ENCODE assay signal across 14 cellular contexts in the genomic region with DNA sequence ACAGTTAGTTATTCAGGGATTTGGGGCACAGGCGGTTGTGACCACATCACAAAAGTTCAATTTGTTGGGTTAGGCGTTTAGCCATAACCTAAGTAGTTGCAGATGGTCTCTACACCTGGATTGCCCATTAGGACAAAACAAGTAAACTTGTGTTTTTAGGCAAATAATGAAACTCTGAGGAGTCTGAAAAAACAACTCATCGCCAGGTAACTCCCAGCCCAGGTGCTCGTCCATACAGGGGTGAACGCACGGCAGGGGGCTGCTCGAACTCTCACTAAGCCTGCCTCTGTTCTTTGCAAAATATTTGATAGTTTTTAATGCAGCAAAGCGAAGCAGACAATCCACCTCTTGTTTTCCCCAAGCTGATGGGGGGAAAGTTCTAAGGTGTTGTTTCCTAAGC. TPM values are rescaled to one million over a fixed set of nuclear protein-coding genes. Genes with fewer than 3 reads are reported as not detected.
A peak's percentile ranks its signal among the peaks of the same experiment; 100 is the strongest.
DNase-seq lines count a peak whose midpoint lies in the region; ATAC-seq, FAIRE-seq and TF ChIP-seq lines count a peak whose summit lies in the region.
"Had no signal": no experiment of that assay in that cellular context is flagged by ENCODE, and none has a peak within 500 bp of the region (broad histone marks: within the 10 kb centered on the region; RNA-seq: fewer than 3 reads in every experiment).

No MANE protein-coding gene starts in this region.

- FAIRE-seq in GM19239 (lab: Jason Lieb, UNC), result no peak

- no peaks in the 10 kb centered on the region for H3F3A ChIP-seq in GM23248 (ENCODE audit: insufficient read depth)

- H3K9ac ChIP-seq in OCI-LY3 (ENCODE audit: low read length) (peak overlapping the region; percentile 94), GM23248 (no peak overlapping the region)

- H3K4me1 ChIP-seq in OCI-LY3 (ENCODE audit: low read length), result peaks cover 50% of the 10 kb centered on the region
- H3K4me1 ChIP-seq in GM23248 (ENCODE audit: insufficient read depth), result no peaks in the 10 kb centered on the region

- no peaks in the 10 kb centered on the region for H3K9me3 ChIP-seq in OCI-LY3 (ENCODE audit: insufficient read depth, low read length)
- no peaks in the 10 kb centered on the region for H3K9me3 ChIP-seq in GM23248 (ENCODE audit: low read depth)
- H3K9me3 ChIP-seq: thoracic aorta had no signal

- H3K4me1 Mint-ChIP-seq in activated CD4-positive, alpha-beta T cell treated with anti-CD3 and anti-CD28 coated beads, Interleukin-2, amount 10 ng/mL, durations not matched to agents 24 days and 14 days, result peaks cover 54% of the 10 kb centered on the region
- H3K4me1 Mint-ChIP-seq in dendritic cell treated with granulocyte-macrophage colony-stimulating factor and Interleukin-4, amounts not matched to agents 40 ng/mL and 50 ng/mL, for 4 days (ENCODE audit: low read depth), result peaks cover 62% of the 10 kb centered on the region
- H3K4me1 Mint-ChIP-seq in stimulated activated effector memory CD8-positive, alpha-beta T cell treated with anti-CD3 and anti-CD28 coated beads, Interleukin-12 subunit alpha, Interleukin-12 subunit beta, amount 100 ng/mL, for 72 hours, result peaks cover 46% of the 10 kb centered on the region

- in situ Hi-C loops in GM23248 (cut with MboI), result no loop called here

- no peak for ATAC-seq in stimulated activated effector memory CD8-positive, alpha-beta T cell treated with anti-CD3 and anti-CD28 coated beads, Interleukin-12 subunit alpha, Interleukin-12 subunit beta, amount 100 ng/mL, for 72 hours

- no peaks in the 10 kb centered on the region for H3K9me3 Mint-ChIP-seq in activated CD4-positive, alpha-beta T cell treated with anti-CD3 and anti-CD28 coated beads, Interleukin-2, amount 10 ng/mL, durations not matched to agents 24 days and 14 days
- H3K9me3 Mint-ChIP-seq in dendritic cell treated with granulocyte-macrophage colony-stimulating factor and Interleukin-4, amounts not matched to agents 40 ng/mL and 50 ng/mL, for 4 days, result no peaks in the 10 kb centered on the region
- H3K9me3 Mint-ChIP-seq in stimulated activated effector memory CD8-positive, alpha-beta T cell treated with anti-CD3 and anti-CD28 coated beads, Interleukin-12 subunit alpha, Interleukin-12 subunit beta, amount 100 ng/mL, for 72 hours, result no peaks in the 10 kb centered on the region

- H3K4me2 ChIP-seq in OCI-LY3 (ENCODE audit: low read length) (peak overlapping the region; percentile 95), GM23248 (ENCODE audit: unreplicated experiment) (no peak overlapping the region)

- intact Hi-C loops in activated CD4-positive, alpha-beta T cell treated with anti-CD3 and anti-CD28 coated beads, Interleukin-2, amount 10 ng/mL, durations not matched to agents 24 days and 14 days (cut with micrococcal nuclease), result loop anchor here (1.0 to 10.0 kb wide), 3 partner anchors 46 to 841 kb away; a partner anchor contains a TSS
- intact Hi-C loops in dendritic cell treated with granulocyte-macrophage colony-stimulating factor and Interleukin-4, amounts not matched to agents 40 ng/mL and 50 ng/mL, for 4 days (cut with micrococcal nuclease), result no loop called here

- 85 to 89% methylated on average over 8 of the region's 8 CpGs for WGBS in GM23248 (ENCODE audit: low coverage in 1 of 2, low lambda C conversion rate in 2 of 2, missing lambda C conversion rate in 2 of 2), 2 experiments

- no peak for TF ChIP-seq CTCF in OCI-LY3 (IDR thresholded peaks at IDR 0.05; ENCODE audit: low read depth, low read length)

- peak overlapping the region; percentile 93 for H3K4me3 Mint-ChIP-seq in activated CD4-positive, alpha-beta T cell treated with anti-CD3 and anti-CD28 coated beads, Interleukin-2, amount 10 ng/mL, durations not matched to agents 24 days and 14 days
- no peak overlapping the region for H3K4me3 Mint-ChIP-seq in dendritic cell treated with granulocyte-macrophage colony-stimulating factor and Interleukin-4, amounts not matched to agents 40 ng/mL and 50 ng/mL, for 4 days
- H3K4me3 Mint-ChIP-seq in stimulated activated effector memory CD8-positive, alpha-beta T cell treated with anti-CD3 and anti-CD28 coated beads, Interleukin-12 subunit alpha, Interleukin-12 subunit beta, amount 100 ng/mL, for 72 hours, result peak overlapping the region; percentile 96

- no peaks in the 10 kb centered on the region for H3K9me2 ChIP-seq in GM23248 (ENCODE audit: insufficient read depth)

- H3K36me3 ChIP-seq in OCI-LY3 (replicated peaks; ENCODE audit: low read depth, low read length) (peaks cover 36% of the 10 kb centered on the region), GM23248 (ENCODE audit: low read depth) (no peaks in the 10 kb centered on the region)
- H3K36me3 ChIP-seq: thoracic aorta had no signal

- H4K20me1 ChIP-seq in OCI-LY3 (ENCODE audit: insufficient read depth, low read length) (peaks cover 20% of the 10 kb centered on the region), GM23248 (ENCODE audit: insufficient read depth) (no peaks in the 10 kb centered on the region)

- H3K27ac Mint-ChIP-seq in activated CD4-positive, alpha-beta T cell treated with anti-CD3 and anti-CD28 coated beads, Interleukin-2, amount 10 ng/mL, durations not matched to agents 24 days and 14 days, result peak overlapping the region; percentile 94
- H3K27ac Mint-ChIP-seq in dendritic cell treated with granulocyte-macrophage colony-stimulating factor and Interleukin-4, amounts not matched to agents 40 ng/mL and 50 ng/mL, for 4 days, result peak overlapping the region; percentile 20
- peak overlapping the region; percentile 98 for H3K27ac Mint-ChIP-seq in stimulated activated effector memory CD8-positive, alpha-beta T cell treated with anti-CD3 and anti-CD28 coated beads, Interleukin-12 subunit alpha, Interleukin-12 subunit beta, amount 100 ng/mL, for 72 hours

- peak; percentile 76 for DNase-seq in activated CD4-positive, alpha-beta T cell treated with anti-CD3 and anti-CD28 coated beads, Interleukin-2, amount 10 ng/mL, durations not matched to agents 24 days and 14 days
- no peak for DNase-seq in activated CD4-positive, alpha-beta T cell treated with anti-CD3 and anti-CD28 coated beads for 1 hour
- DNase-seq in stimulated activated effector memory CD8-positive, alpha-beta T cell treated with anti-CD3 and anti-CD28 coated beads, Interleukin-12 subunit alpha, Interleukin-12 subunit beta, amount 100 ng/mL, for 72 hours (ENCODE audit: low spot score in 2 of 2), result peak in 1 of 2 donors; percentile 57
- DNase-seq in ureter (ENCODE audit: low spot score) (no peak), GM23248 (no peak), GM19239 (ENCODE audit: insufficient read length, low spot score) (no peak)
- DNase-seq: NCI-H1092 treated with DMSO at 0.1 percent for 48 hours, NCI-H69 had no signal

- H3K36me3 Mint-ChIP-seq in activated CD4-positive, alpha-beta T cell treated with anti-CD3 and anti-CD28 coated beads, Interleukin-2, amount 10 ng/mL, durations not matched to agents 24 days and 14 days (ENCODE audit: low read depth), result peaks cover 34% of the 10 kb centered on the region
- H3K36me3 Mint-ChIP-seq in dendritic cell treated with granulocyte-macrophage colony-stimulating factor and Interleukin-4, amounts not matched to agents 40 ng/mL and 50 ng/mL, for 4 days (ENCODE audit: low read depth), result no peaks in the 10 kb centered on the region
- peaks cover 50% of the 10 kb centered on the region for H3K36me3 Mint-ChIP-seq in stimulated activated effector memory CD8-positive, alpha-beta T cell treated with anti-CD3 and anti-CD28 coated beads, Interleukin-12 subunit alpha, Interleukin-12 subunit beta, amount 100 ng/mL, for 72 hours

- H3K4me3 ChIP-seq in OCI-LY3 (ENCODE audit: low read length), result peak overlapping the region; percentile 97
- H3K4me3 ChIP-seq in GM23248, result no peak overlapping the region

- H3K27me3 ChIP-seq in OCI-LY3 (ENCODE audit: low read depth, low read length), result no peaks in the 10 kb centered on the region
- H3K27me3 ChIP-seq in GM23248 (replicated peaks; ENCODE audit: insufficient read depth), result no peaks in the 10 kb centered on the region

- H3K27ac ChIP-seq in OCI-LY3 (ENCODE audit: low read length), result peak overlapping the region; percentile 96
- no peak overlapping the region for H3K27ac ChIP-seq in GM23248
- H3K27ac ChIP-seq: thoracic aorta had no signal

- H3K27me3 Mint-ChIP-seq in activated CD4-positive, alpha-beta T cell treated with anti-CD3 and anti-CD28 coated beads, Interleukin-2, amount 10 ng/mL, durations not matched to agents 24 days and 14 days, result no peaks in the 10 kb centered on the region
- peaks cover 19% of the 10 kb centered on the region for H3K27me3 Mint-ChIP-seq in dendritic cell treated with granulocyte-macrophage colony-stimulating factor and Interleukin-4, amounts not matched to agents 40 ng/mL and 50 ng/mL, for 4 days

- peaks cover 100% of the 10 kb centered on the region for H3K79me2 ChIP-seq in OCI-LY3 (ENCODE audit: low read length)
- H3K79me2 ChIP-seq in GM23248 (ENCODE audit: insufficient read depth), result no peaks in the 10 kb centered on the region

- no peak overlapping the region for H2AFZ ChIP-seq in OCI-LY3 (ENCODE audit: low read depth, low read length)
- no peak overlapping the region for H2AFZ ChIP-seq in GM23248

RNA-seq across cellular contexts. Expression of a gene that starts 0.6 kb away (rescaled TPM):
- 98.1 and 107 TPM in 2 replicates for total RNA-seq in activated CD4-positive, alpha-beta T cell treated with anti-CD3 and anti-CD28 coated beads, Interleukin-2, amount 10 ng/mL, durations not matched to agents 24 days and 14 days
- 7.7 TPM for total RNA-seq in ureter
- total RNA-seq in GM23248 (2014; rRNA removed; shearing (Covaris generic)), result not detected in 2 replicates
- polyA plus RNA-seq in GM23248 (2016; fragmentation: Nextera tagmentation; extraction: Ambion mirVana), result 0.24 TPM in 1 of 2 replicates, not detected in the other
- total RNA-seq: Daoy, lung microvascular endothelial cell, SK-MEL-5 had no signal

Comparison
In these comparisons a context has a peak if more than half of its experiments do, and no peak if none do; other contexts are left out.
1. H3K27ac Mint-ChIP-seq: peak in every context shown above with its lines; median percentile 98 in stimulated activated effector memory CD8-positive, alpha-beta T cell treated with anti-CD3 and anti-CD28 coated beads, Interleukin-12 subunit alpha, Interleukin-12 subunit beta, amount 100 ng/mL, for 72 hours; 94 in activated CD4-positive, alpha-beta T cell treated with anti-CD3 and anti-CD28 coated beads, Interleukin-2, amount 10 ng/mL, durations not matched to agents 24 days and 14 days; 20 in dendritic cell treated with granulocyte-macrophage colony-stimulating factor and Interleukin-4, amounts not matched to agents 40 ng/mL and 50 ng/mL, for 4 days.
2. RNA of a gene that starts 0.6 kb away (total RNA-seq): 98.1 to 107 TPM in activated CD4-positive, alpha-beta T cell treated with anti-CD3 and anti-CD28 coated beads, Interleukin-2, amount 10 ng/mL, durations not matched to agents 24 days and 14 days; 7.7 TPM in ureter (single experiment) and not detected in GM23248; every median in the first group is over 10 times any median in the second.